In genomic region chr15:74866090-74866489, GRCh38 we compare ENCODE assay signal across 12 cellular contexts. TPM values are rescaled to one million over a fixed set of nuclear protein-coding genes. Genes with fewer than 3 reads are reported as not detected.
A peak's percentile ranks its signal among the peaks of the same experiment; 100 is the strongest.
DNase-seq lines count a peak whose midpoint lies in the region; ATAC-seq and TF ChIP-seq lines count a peak whose summit lies in the region.
"Had no signal": no experiment of that assay in that cellular context is flagged by ENCODE, and none has a peak within 500 bp of the region (broad histone marks: within the 10 kb centered on the region; RNA-seq: fewer than 3 reads in every experiment).

No MANE protein-coding gene starts in this region.

- no peak for TF ChIP-seq CTCF in fibroblast of the aortic adventitia (IDR thresholded peaks at IDR 0.05; ENCODE audit: insufficient read depth, low read length)
- no peak for TF ChIP-seq CTCF in spleen (IDR thresholded peaks at IDR 0.05 in 8 of 11, conservative IDR thresholded peaks at IDR 0.05 in 3 of 11)

- peak overlapping the region; percentile 19 to 99 (median 92) for H3K27ac ChIP-seq in spleen

- H3K4me1 ChIP-seq in spleen = peaks cover 48 to 98% (median 75%) of the 10 kb centered on the region in 6 donors

- no peak overlapping the region for H3K4me3 Mint-ChIP-seq in activated T-cell treated with anti-CD3 and anti-CD28 coated beads, Interleukin-2, amount 50 U/mL, for 24 hours
- peak overlapping the region; percentile 58 for H3K4me3 Mint-ChIP-seq in T-helper 17 cell
- H3K4me3 Mint-ChIP-seq: stimulated activated naive CD8-positive, alpha-beta T cell treated with anti-CD3 and anti-CD28 coated beads, Interleukin-15, amount 100 ng/mL, for 72 hours had no signal

- H3K4me3 ChIP-seq in fibroblast of the aortic adventitia (ENCODE audit: low read depth, low read length) (no peak overlapping the region), spleen (no peak overlapping the region)

- H3K36me3 ChIP-seq in spleen = peaks cover 0 to 38% (median 0%) of the 10 kb centered on the region in 6 donors

- DNase-seq in activated T-cell treated with anti-CD3 and anti-CD28 coated beads, Interleukin-2, amount 50 U/mL, for 24 hours = no peak
- no peak for DNase-seq in activated T-cell treated with anti-CD3 and anti-CD28 coated beads, Interleukin-2, amount 50 U/mL, for 48 hours
- DNase-seq in T-helper 17 cell = no peak
- DNase-seq in fibroblast of the aortic adventitia (ENCODE audit: low read depth) = peak; percentile 67
- DNase-seq in spleen = no peak
- DNase-seq in stimulated activated CD4-positive, alpha-beta T cell treated with anti-CD3 and anti-CD28 coated beads, Interleukin-15, amount 100 ng/mL, for 24 hours = no peak
- no peak for DNase-seq in germinal center (ENCODE audit: low spot score)
- DNase-seq: NCI-H2171; stimulated activated naive CD8-positive, alpha-beta T cell treated with anti-CD3 and anti-CD28 coated beads, Interleukin-15, amount 100 ng/mL, for 72 hours had no signal

- intact Hi-C loops in spleen (cut with DNase I; ENCODE audit: low total_unique reads) = no loop called here

- no peaks in the 10 kb centered on the region for H3K27me3 ChIP-seq in spleen (replicated peaks in 1 of 7)

- peaks cover 59% of the 10 kb centered on the region for H3K36me3 Mint-ChIP-seq in activated T-cell treated with anti-CD3 and anti-CD28 coated beads, Interleukin-2, amount 50 U/mL, for 24 hours (ENCODE audit: low read depth)
- H3K36me3 Mint-ChIP-seq in T-helper 17 cell (ENCODE audit: low read depth) = peaks cover 4% of the 10 kb centered on the region

- H3K27ac Mint-ChIP-seq in activated T-cell treated with anti-CD3 and anti-CD28 coated beads, Interleukin-2, amount 50 U/mL, for 24 hours = peak overlapping the region; percentile 78
- peak overlapping the region; percentile 72 for H3K27ac Mint-ChIP-seq in T-helper 17 cell

- TF ChIP-seq POLR2A in spleen (IDR thresholded peaks at IDR 0.05) = no peak

- WGBS in spleen, 5 donors = 76 to 91% (median 88%) methylated on average over 6 of the region's 6 CpGs

- peaks cover 80% of the 10 kb centered on the region for H3K4me1 Mint-ChIP-seq in activated T-cell treated with anti-CD3 and anti-CD28 coated beads, Interleukin-2, amount 50 U/mL, for 24 hours (ENCODE audit: low read depth)
- H3K4me1 Mint-ChIP-seq in T-helper 17 cell = peaks cover 50% of the 10 kb centered on the region

- ATAC-seq in T-helper 17 cell = no peak
- no peak for ATAC-seq in GM21367 (IDR thresholded peaks at IDR 0.05; ENCODE audit: unreplicated experiment)
- ATAC-seq: stimulated activated naive CD8-positive, alpha-beta T cell treated with anti-CD3 and anti-CD28 coated beads, Interleukin-15, amount 100 ng/mL, for 72 hours had no signal

- no peaks in the 10 kb centered on the region for H3K9me3 ChIP-seq in T-helper 17 cell (ENCODE audit: control insufficient read depth, low read length, poor library complexity, severe bottlenecking)
- H3K9me3 ChIP-seq in spleen = no peaks in the 10 kb centered on the region

- no peaks in the 10 kb centered on the region for H3K27me3 Mint-ChIP-seq in activated T-cell treated with anti-CD3 and anti-CD28 coated beads, Interleukin-2, amount 50 U/mL, for 24 hours
- H3K27me3 Mint-ChIP-seq in T-helper 17 cell = no peaks in the 10 kb centered on the region
- H3K27me3 Mint-ChIP-seq: progenitor cell of endocrine pancreas; stimulated activated naive CD8-positive, alpha-beta T cell treated with anti-CD3 and anti-CD28 coated beads, Interleukin-15, amount 100 ng/mL, for 72 hours had no signal

- H3K9me3 Mint-ChIP-seq in activated T-cell treated with anti-CD3 and anti-CD28 coated beads, Interleukin-2, amount 50 U/mL, for 24 hours = no peaks in the 10 kb centered on the region
- H3K9me3 Mint-ChIP-seq: stimulated activated naive CD8-positive, alpha-beta T cell treated with anti-CD3 and anti-CD28 coated beads, Interleukin-15, amount 100 ng/mL, for 72 hours had no signal

RNA-seq across cellular contexts. Expression of gene SCAMP2, which starts 7.1 kb away (rescaled TPM):
- total RNA-seq in T-helper 17 cell (10 to 100 TPM; 84.1 to 86.8 TPM), fibroblast of the aortic adventitia (ENCODE audit: low replicate concordance) (18.5 and 29.6 TPM in 2 replicates), spleen (100 to 1,000 TPM in 5 of 7 donors, 10 to 100 TPM in 2; 84.3 to 129 (median 113) TPM)
- 10 to 100 TPM; 34.7 to 48.1 (median 38.5) TPM for polyA plus RNA-seq in spleen

RNA-seq across cellular contexts. Expression of gene ULK3, which starts 23.1 kb away (rescaled TPM):
- 10 to 100 TPM; 44.6 to 49.0 TPM for total RNA-seq in T-helper 17 cell
- 15.1 and 17.7 TPM in 2 replicates for total RNA-seq in fibroblast of the aortic adventitia (ENCODE audit: low replicate concordance)
- total RNA-seq in spleen = 10 to 100 TPM; 51.7 to 74.6 (median 57.7) TPM
- 10 to 100 TPM; 33.2 to 71.5 (median 64.7) TPM for polyA plus RNA-seq in spleen

RNA-seq across cellular contexts. Expression of gene MPI, which starts 23.8 kb away (rescaled TPM):
- total RNA-seq in T-helper 17 cell (10 to 100 TPM; 25.4 to 38.2 TPM), fibroblast of the aortic adventitia (ENCODE audit: low replicate concordance) (39.7 and 48.3 TPM in 2 replicates), spleen (10 to 100 TPM; 25.6 to 49.9 (median 41.0) TPM)
- 10 to 100 TPM; 16.4 to 29.6 (median 20.5) TPM for polyA plus RNA-seq in spleen

RNA-seq across cellular contexts. Expression of gene CPLX3, which starts 39.7 kb away (rescaled TPM):
- under 1 TPM in 1 of 2 donors, not detected in 1; 0.20 TPM for total RNA-seq in T-helper 17 cell
- total RNA-seq in fibroblast of the aortic adventitia (ENCODE audit: low replicate concordance) = not detected in 2 replicates
- total RNA-seq in spleen = 10 to 100 TPM; 17.7 to 73.7 (median 37.0) TPM
- 100 to 1,000 TPM in 2 of 3 donors, 10 to 100 TPM in 1; 28.9 to 207 (median 127) TPM for polyA plus RNA-seq in spleen
- total RNA-seq: progenitor cell of endocrine pancreas had no signal
- polyA plus RNA-seq: BJ had no signal

RNA-seq across cellular contexts. Expression of gene FAM219B, which starts 40.6 kb away (rescaled TPM):
- 10 to 100 TPM; 47.8 to 65.7 TPM for total RNA-seq in T-helper 17 cell
- total RNA-seq in fibroblast of the aortic adventitia (ENCODE audit: low replicate concordance) = 22.7 and 35.9 TPM in 2 replicates
- 100 to 1,000 TPM in 1 of 7 donors, 10 to 100 TPM in 6; 54.6 to 103 (median 69.8) TPM for total RNA-seq in spleen
- 10 to 100 TPM; 18.6 to 31.3 (median 20.1) TPM for polyA plus RNA-seq in spleen
